In genomic region chr9:79955300-79955699, GRCh38 we compare ENCODE assay signal across 13 cellular contexts.
DNase-seq lines count a peak whose midpoint lies in the region; ATAC-seq and TF ChIP-seq lines count a peak whose summit lies in the region.
"Had no signal": no experiment of that assay in that cellular context is flagged by ENCODE, and none has a peak within 500 bp of the region (broad histone marks: within the 10 kb centered on the region; RNA-seq: fewer than 3 reads in every experiment).

No MANE protein-coding gene starts in this region.

- WGBS in testis, 2 donors = 82 to 90% methylated on average over 3 of the region's 3 CpGs

- H3K4me1 ChIP-seq in HEK293 (ENCODE audit: control insufficient read depth, insufficient read depth, low read length) (no peaks in the 10 kb centered on the region), lower lobe of right lung (no peaks in the 10 kb centered on the region), testis (no peaks in the 10 kb centered on the region)
- H3K4me1 ChIP-seq: esophagus squamous epithelium, Peyer's patch had no signal

- TF ChIP-seq CTCF in HEK293 (tag by site-specific recombination; IDR thresholded peaks at IDR 0.05) (no peak), astrocyte of the cerebellum (IDR thresholded peaks at IDR 0.05; ENCODE audit: low read depth, low read length, missing control alignments) (peak; percentile 26), lower lobe of right lung (IDR thresholded peaks at IDR 0.05) (peak; percentile 43), testis (IDR thresholded peaks at IDR 0.05) (no peak)

- H3K27me3 ChIP-seq in lower lobe of right lung (ENCODE audit: low read depth) (no peaks in the 10 kb centered on the region), testis (no peaks in the 10 kb centered on the region)
- H3K27me3 ChIP-seq: esophagus squamous epithelium, Peyer's patch had no signal

- intact Hi-C loops in lower lobe of right lung (cut with DNase I) (no loop called here), testis (cut with DNase I; ENCODE audit: low total_unique reads) (no loop called here)

- ATAC-seq in lower lobe of right lung = no peak

- CTCF ChIA-PET in HEK293 (lab: Yijun Ruan, JAX) = interaction anchor here (1.2 kb wide), 2 partner anchors 10 to 197 kb away, joined by 3 to 4 read pairs; no protein-coding TSS in a partner anchor

- H3K36me3 ChIP-seq in HEK293 (ENCODE audit: control insufficient read depth in 2 of 2, insufficient read depth in 1 of 2, low read length in 2 of 2) = no peaks in the 10 kb centered on the region
- H3K36me3 ChIP-seq in lower lobe of right lung = no peaks in the 10 kb centered on the region
- no peaks in the 10 kb centered on the region for H3K36me3 ChIP-seq in testis (ENCODE audit: low read depth, missing control alignments)
- H3K36me3 ChIP-seq: esophagus squamous epithelium, Peyer's patch had no signal

- POLR2A ChIA-PET in HEK293 (lab: Yijun Ruan, JAX) = no interaction called here

- TF ChIP-seq POLR2A in testis (IDR thresholded peaks at IDR 0.05) = no peak

- no peak overlapping the region for H3K4me3 ChIP-seq in HEK293 (ENCODE audit: low read depth, low read length)
- no peak overlapping the region for H3K4me3 ChIP-seq in astrocyte of the cerebellum (ENCODE audit: low read depth, low read length)
- no peak overlapping the region for H3K4me3 ChIP-seq in lower lobe of right lung
- H3K4me3 ChIP-seq in testis = no peak overlapping the region
- H3K4me3 ChIP-seq: esophagus squamous epithelium, Peyer's patch had no signal

- in situ Hi-C loops in astrocyte of the cerebellum (cut with HindIII; ENCODE audit: low sequenced_read_pairs) = no loop called here

- DNase-seq in activated T-cell treated with anti-CD3 and anti-CD28 coated beads, Interleukin-2, amount 50 U/mL, for 48 hours = peak; percentile 25 to 30
- no peak for DNase-seq in activated T-cell treated with anti-CD3 and anti-CD28 coated beads, Interleukin-2, amount 50 U/mL, for 1 hour
- DNase-seq in astrocyte of the cerebellum (ENCODE audit: low read depth) = no peak
- DNase-seq in lower lobe of right lung = no peak
- DNase-seq in CD1c-positive myeloid dendritic cell (ENCODE audit: extremely low spot score) = no peak
- DNase-seq in NCI-H524 treated with DMSO at 0.1 percent for 48 hours (lab: John Stamatoyannopoulos, UW) = no peak
- no peak for DNase-seq in testis
- DNase-seq: CD4-positive, alpha-beta T cell; esophagus squamous epithelium; NCI-H1436 treated with DMSO at 0.1 percent for 48 hours; Peyer's patch had no signal

- H3K27ac ChIP-seq in HEK293 (ENCODE audit: extremely low read depth, low read depth, low read length) (no peak overlapping the region), lower lobe of right lung (no peak overlapping the region), testis (no peak overlapping the region)
- H3K27ac ChIP-seq: esophagus squamous epithelium, Peyer's patch, VCaP had no signal

- H3K9me3 ChIP-seq in HEK293 (ENCODE audit: control insufficient read depth, insufficient read depth, low read depth, low read length) (no peaks in the 10 kb centered on the region), lower lobe of right lung (no peaks in the 10 kb centered on the region), testis (no peaks in the 10 kb centered on the region)
- H3K9me3 ChIP-seq: esophagus squamous epithelium, Peyer's patch had no signal

TF ChIP-seq in HEK293, 187 proteins besides CTCF, POLR2A, EP300 and RAD21:
- 0 out of 2 replicates have a peak, but pooled peaks have one; percentile 6 for TF ChIP-seq ZNF654 (tag by site-specific recombination; IDR thresholded peaks at IDR 0.05; ENCODE audit: low read depth)
- no peak for TF ChIP-seq ZNF391 (tag by site-specific recombination; IDR thresholded peaks at IDR 0.05; ENCODE audit: borderline replicate concordance, low read depth)
- no peak for TF ChIP-seq ZBTB10 (tag by site-specific recombination; IDR thresholded peaks at IDR 0.05)

Comparison
In these comparisons a context has a peak if more than half of its experiments do, and no peak if none do; other contexts are left out.
1. DNase-seq: peak in activated T-cell treated with anti-CD3 and anti-CD28 coated beads, Interleukin-2, amount 50 U/mL, for 48 hours (2 of 2); none in activated T-cell treated with anti-CD3 and anti-CD28 coated beads, Interleukin-2, amount 50 U/mL, for 1 hour (single experiment), astrocyte of the cerebellum (single experiment), lower lobe of right lung (single experiment), CD1c-positive myeloid dendritic cell (single experiment), NCI-H524 treated with DMSO at 0.1 percent for 48 hours (single experiment) and testis (single experiment).
2. CTCF ChIP-seq: peak in astrocyte of the cerebellum (single experiment) and lower lobe of right lung (single experiment); none in HEK293 (single experiment) and testis (0 of 3).